ENCODE assay signal across 33 cellular contexts in the genomic region with DNA sequence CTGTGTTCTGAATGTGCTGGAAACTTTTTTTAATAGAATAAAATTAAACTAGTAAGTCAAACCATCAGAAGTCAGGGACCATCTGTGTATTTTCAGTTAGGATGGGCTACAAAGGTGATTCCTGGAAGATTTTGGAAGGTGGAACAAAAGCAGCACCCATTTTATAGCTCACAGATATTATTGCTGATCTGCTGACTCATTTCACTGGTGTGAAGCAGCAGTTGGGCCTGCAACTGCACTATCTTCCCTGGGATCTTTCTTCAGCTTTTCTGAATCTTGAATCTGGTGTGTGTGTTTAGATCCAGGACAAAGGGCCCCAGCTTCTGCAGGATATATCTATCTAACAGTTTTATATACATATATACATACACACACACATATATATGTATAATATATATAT. TPM values are rescaled to one million over a fixed set of nuclear protein-coding genes. Genes with fewer than 3 reads are reported as not detected.
"Had no signal": no experiment of that assay in that cellular context is flagged by ENCODE, and none has a peak within 500 bp of the region (broad histone marks: within the 10 kb centered on the region; RNA-seq: fewer than 3 reads in every experiment).

No MANE protein-coding gene starts in this region.

- H3K9me3 ChIP-seq: body of pancreas had no signal

- H3K4me2 ChIP-seq: PC-9 had no signal

- DNase-seq: activated B cell treated with CpG ODN at 0.5 μM for 24 hours; activated CD4-positive, alpha-beta memory T cell treated with anti-CD3 and anti-CD28 coated beads for 36 hours; activated CD4-positive, alpha-beta T cell treated with anti-CD3 and anti-CD28 coated beads for 4 hours; activated CD4-positive, alpha-beta T cell treated with anti-CD3 and anti-CD28 coated beads, Interleukin-2, amount 50 U/mL, for 1 hour; activated CD4-positive, CD25-positive, alpha-beta regulatory T cell treated with anti-CD3 and anti-CD28 coated beads, Interleukin-2, amount 50 U/mL, for 72 hours; activated CD8-positive, alpha-beta memory T cell treated with anti-CD3 and anti-CD28 coated beads, Interleukin-2, amount 50 U/mL, for 4 hours; activated gamma-delta T cell treated with Interleukin-2 at 50 U/mL for 16 hours; activated naive CD4-positive, alpha-beta T cell treated with anti-CD3 and anti-CD28 coated beads for 36 hours; activated T-cell treated with anti-CD3 and anti-CD28 coated beads for 4 hours; activated T-cell treated with anti-CD3 and anti-CD28 coated beads, Interleukin-2, amount 50 U/mL, for 4 hours; adrenal gland; body of pancreas; Kasumi-1; KG1; MM.1S; NCI-H1092; NCI-H1436 treated with DMSO at 0.1 percent for 48 hours; NCI-H1694 treated with DMSO at 0.1 percent for 48 hours; NCI-H2029; NCI-H345; NCI-H524 treated with DMSO at 0.1 percent for 48 hours; PC-9; SIG-M5; T1000 had no signal

- ATAC-seq: activated naive CD4-positive, alpha-beta T cell treated with anti-CD3 and anti-CD28 coated beads, Interleukin-2, amount 50 U/mL, for 72 hours; activated T-cell treated with anti-CD3 and anti-CD28 coated beads, Interleukin-2, amount 50 U/mL, for 4 hours; body of pancreas; Right ventricle myocardium inferior had no signal

- H2AFZ ChIP-seq: PC-9 had no signal

- H3K36me3 ChIP-seq: adrenal gland, breast epithelium had no signal

- H3K27ac ChIP-seq: adrenal gland, body of pancreas, breast epithelium, PC-9, RWPE1, VCaP had no signal

- H3K4me1 ChIP-seq: adrenal gland, body of pancreas, breast epithelium had no signal

- H3K27me3 ChIP-seq: body of pancreas had no signal

- H3K4me3 ChIP-seq: adrenal gland, body of pancreas, breast epithelium, PC-9 had no signal

- FAIRE-seq: astrocyte, RCC 7860 had no signal

RNA-seq across cellular contexts. Expression of a gene that starts 35.6 kb away (rescaled TPM):
- total RNA-seq: activated CD4-positive, alpha-beta memory T cell treated with anti-CD3 and anti-CD28 coated beads for 36 hours; activated T-helper 1 cell treated with anti-CD3 and anti-CD28 coated beads, Interleukin-12 subunit alpha, Interleukin-12 subunit beta, Interleukin-2, Interleukin-4 antibody, amounts not matched to agents 30 ng/mL and 10 ng/mL and 1 ng/mL, durations not matched to agents 14 hours and 24 hours and 36 hours; PC-9; T-helper 1 cell treated with Interleukin-12 subunit alpha and Interleukin-12 subunit beta and Interleukin-4 antibody, amounts not matched to agents 30 ng/mL and 1 ng/mL, for 36 hours had no signal
